ENCODE assay signal across 1 cellular context in genomic region chr5:55868846-55869245, GRCh38.
TF ChIP-seq lines count a peak whose summit lies in the region.

No MANE protein-coding gene starts in this region.

TF ChIP-seq in GM12878, 131 proteins besides CTCF, POLR2A, EP300 and RAD21 (continued from another document):
- TF ChIP-seq, protein P1, sequence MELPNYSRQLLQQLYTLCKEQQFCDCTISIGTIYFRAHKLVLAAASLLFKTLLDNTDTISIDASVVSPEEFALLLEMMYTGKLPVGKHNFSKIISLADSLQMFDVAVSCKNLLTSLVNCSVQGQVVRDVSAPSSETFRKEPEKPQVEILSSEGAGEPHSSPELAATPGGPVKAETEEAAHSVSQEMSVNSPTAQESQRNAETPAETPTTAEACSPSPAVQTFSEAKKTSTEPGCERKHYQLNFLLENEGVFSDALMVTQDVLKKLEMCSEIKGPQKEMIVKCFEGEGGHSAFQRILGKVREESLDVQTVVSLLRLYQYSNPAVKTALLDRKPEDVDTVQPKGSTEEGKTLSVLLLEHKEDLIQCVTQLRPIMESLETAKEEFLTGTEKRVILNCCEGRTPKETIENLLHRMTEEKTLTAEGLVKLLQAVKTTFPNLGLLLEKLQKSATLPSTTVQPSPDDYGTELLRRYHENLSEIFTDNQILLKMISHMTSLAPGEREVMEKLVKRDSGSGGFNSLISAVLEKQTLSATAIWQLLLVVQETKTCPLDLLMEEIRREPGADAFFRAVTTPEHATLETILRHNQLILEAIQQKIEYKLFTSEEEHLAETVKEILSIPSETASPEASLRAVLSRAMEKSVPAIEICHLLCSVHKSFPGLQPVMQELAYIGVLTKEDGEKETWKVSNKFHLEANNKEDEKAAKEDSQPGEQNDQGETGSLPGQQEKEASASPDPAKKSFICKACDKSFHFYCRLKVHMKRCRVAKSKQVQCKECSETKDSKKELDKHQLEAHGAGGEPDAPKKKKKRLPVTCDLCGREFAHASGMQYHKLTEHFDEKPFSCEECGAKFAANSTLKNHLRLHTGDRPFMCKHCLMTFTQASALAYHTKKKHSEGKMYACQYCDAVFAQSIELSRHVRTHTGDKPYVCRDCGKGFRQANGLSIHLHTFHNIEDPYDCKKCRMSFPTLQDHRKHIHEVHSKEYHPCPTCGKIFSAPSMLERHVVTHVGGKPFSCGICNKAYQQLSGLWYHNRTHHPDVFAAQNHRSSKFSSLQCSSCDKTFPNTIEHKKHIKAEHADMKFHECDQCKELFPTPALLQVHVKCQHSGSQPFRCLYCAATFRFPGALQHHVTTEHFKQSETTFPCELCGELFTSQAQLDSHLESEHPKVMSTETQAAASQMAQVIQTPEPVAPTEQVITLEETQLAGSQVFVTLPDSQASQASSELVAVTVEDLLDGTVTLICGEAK (IDR thresholded peaks at IDR 0.05; ENCODE audit: borderline replicate concordance): no peak
- TF ChIP-seq PML (IDR thresholded peaks at IDR 0.05; ENCODE audit: low read length) (no peak), GATAD2B (conservative IDR thresholded peaks at IDR 0.05; ENCODE audit: low read depth) (no peak)
- TF ChIP-seq, protein P2, sequence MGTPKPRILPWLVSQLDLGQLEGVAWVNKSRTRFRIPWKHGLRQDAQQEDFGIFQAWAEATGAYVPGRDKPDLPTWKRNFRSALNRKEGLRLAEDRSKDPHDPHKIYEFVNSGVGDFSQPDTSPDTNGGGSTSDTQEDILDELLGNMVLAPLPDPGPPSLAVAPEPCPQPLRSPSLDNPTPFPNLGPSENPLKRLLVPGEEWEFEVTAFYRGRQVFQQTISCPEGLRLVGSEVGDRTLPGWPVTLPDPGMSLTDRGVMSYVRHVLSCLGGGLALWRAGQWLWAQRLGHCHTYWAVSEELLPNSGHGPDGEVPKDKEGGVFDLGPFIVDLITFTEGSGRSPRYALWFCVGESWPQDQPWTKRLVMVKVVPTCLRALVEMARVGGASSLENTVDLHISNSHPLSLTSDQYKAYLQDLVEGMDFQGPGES (IDR thresholded peaks at IDR 0.05): no peak
